1 cellular context compared by ENCODE assay signal in genomic region chr22:24985824-24986214, GRCh38.
TF ChIP-seq lines count a peak whose summit lies in the region.

No MANE protein-coding gene starts in this region.

TF ChIP-seq in H1, 55 proteins besides CTCF, POLR2A, EP300 and RAD21 (continued from another document):
- TF ChIP-seq FOSL1 (IDR thresholded peaks at IDR 0.05; ENCODE audit: insufficient read depth, low read depth, low read length), result no peak
- TF ChIP-seq CHD7 (IDR thresholded peaks at IDR 0.05; ENCODE audit: insufficient replicate concordance, low read length), result no peak
- TF ChIP-seq ATF3 (IDR thresholded peaks at IDR 0.05; ENCODE audit: insufficient read depth, low read depth, low read length), result no peak
- TF ChIP-seq CBX8 (IDR thresholded peaks at IDR 0.05; ENCODE audit: borderline replicate concordance, low read depth, low read length), result no peak
- no peak for TF ChIP-seq E2F6 (IDR thresholded peaks at IDR 0.05)
- no peak for TF ChIP-seq HDAC6 (IDR thresholded peaks at IDR 0.05; ENCODE audit: low read depth, low read length)
- no peak for TF ChIP-seq POU5F1 (IDR thresholded peaks at IDR 0.05; ENCODE audit: low read depth, low read length)
- no peak for TF ChIP-seq SAP30 (IDR thresholded peaks at IDR 0.05; ENCODE audit: insufficient read depth, insufficient replicate concordance, low read length)
- no peak for TF ChIP-seq BACH1 (IDR thresholded peaks at IDR 0.05; ENCODE audit: low read length)
- TF ChIP-seq CHD1 (IDR thresholded peaks at IDR 0.05; ENCODE audit: low read depth, low read length), result no peak
- no peak for TF ChIP-seq SRF (IDR thresholded peaks at IDR 0.05; ENCODE audit: low read depth, low read length)
- no peak for TF ChIP-seq NRF1 (IDR thresholded peaks at IDR 0.05; ENCODE audit: low read depth, low read length)
- TF ChIP-seq MAFK (IDR thresholded peaks at IDR 0.05; ENCODE audit: low read depth, low read length), result no peak
- TF ChIP-seq EGR1 (IDR thresholded peaks at IDR 0.05; ENCODE audit: borderline replicate concordance, low read depth, low read length), result no peak
TF ChIP-seq in H1: peak in this region for 0.
